Comparison of ENCODE assay signal across 1 cellular context in genomic region chr6:170106906-170107525, GRCh38.
TF ChIP-seq lines count a peak whose summit lies in the region.

No MANE protein-coding gene starts in this region.

TF ChIP-seq in SK-N-SH, 30 proteins besides CTCF, POLR2A, EP300 and RAD21 (continued from another document):
- no peak for TF ChIP-seq FOSL2 (IDR thresholded peaks at IDR 0.05; ENCODE audit: borderline replicate concordance, low read depth)
- TF ChIP-seq FOXJ3 (CRISPR knock-in tag; IDR thresholded peaks at IDR 0.05), result no peak
